7 cellular contexts compared by ENCODE assay signal in the genomic region with DNA sequence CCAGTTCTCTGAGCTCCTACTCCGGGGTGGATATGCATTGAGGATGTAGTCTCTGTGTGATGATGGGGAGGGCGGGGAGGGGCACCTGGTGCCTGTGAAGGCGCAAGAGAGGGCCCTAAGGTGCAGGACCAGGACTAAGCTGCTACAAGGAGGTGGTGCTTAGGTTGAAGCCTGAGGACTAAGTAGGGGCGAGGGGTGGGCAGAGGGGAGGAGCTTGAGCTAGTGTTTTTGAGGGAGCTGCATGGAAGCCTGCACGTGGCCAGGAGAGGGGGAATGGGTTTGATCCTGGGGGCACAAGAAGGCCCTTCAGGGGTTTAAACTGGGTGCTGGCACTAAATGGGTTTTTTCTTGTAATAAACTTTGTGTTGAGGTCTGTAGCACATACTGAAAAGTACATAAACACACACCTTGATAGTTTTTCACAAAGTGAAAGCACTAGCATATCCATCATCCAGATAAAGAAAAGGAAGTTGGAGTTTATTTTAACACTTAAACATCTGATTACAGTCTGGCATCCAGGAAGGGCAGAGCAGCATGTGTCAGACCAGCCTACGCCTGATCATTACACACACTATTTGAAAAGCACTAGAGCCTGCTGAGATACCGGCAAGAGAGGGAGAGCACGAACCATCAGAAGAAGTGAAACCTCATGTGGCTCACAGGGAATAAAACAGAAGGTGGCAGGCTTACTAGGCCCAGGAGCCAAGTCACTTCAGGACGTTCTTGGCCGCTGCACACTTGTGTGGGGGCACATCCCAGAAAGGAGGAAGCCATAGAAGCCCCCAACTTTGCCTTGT.
DNase-seq lines count a peak whose midpoint lies in the region; ATAC-seq, FAIRE-seq and TF ChIP-seq lines count a peak whose summit lies in the region.

No MANE protein-coding gene starts in this region.

- H3K4me3 ChIP-seq in pancreas: no peak overlapping the region
- no peak overlapping the region for H3K4me3 ChIP-seq in suprapubic skin

- H3K9me3 ChIP-seq in pancreas (no peaks in the 10 kb centered on the region), suprapubic skin (no peaks in the 10 kb centered on the region)

- 67 to 69% methylated on average over 10 of the region's 10 CpGs for WGBS in pancreas, 2 donors
- 69% methylated on average over 9 of the region's 10 CpGs for WGBS in suprapubic skin

- peak; percentile 78 for ATAC-seq in GM18505 (IDR thresholded peaks at IDR 0.05; ENCODE audit: unreplicated experiment)
- ATAC-seq in pancreas: peak; percentile 51 to 91 (median 84)
- ATAC-seq in HG02840 (IDR thresholded peaks at IDR 0.05; ENCODE audit: low FRiP score, unreplicated experiment): no peak

- DNase-seq in HT-29 (ENCODE audit: low spot score) (peak; percentile 63), dermis blood vessel endothelial cell (peak; percentile 59), pancreas (no peak), suprapubic skin (ENCODE audit: low spot score in 2 of 2) (no peak), epidermal melanocyte (ENCODE audit: insufficient read length, low spot score) (no peak)

- no peak overlapping the region for H3K27ac ChIP-seq in pancreas
- no peak overlapping the region for H3K27ac ChIP-seq in suprapubic skin

- H3K4me1 ChIP-seq in pancreas (no peaks in the 10 kb centered on the region), suprapubic skin (peaks cover 4% of the 10 kb centered on the region)

- no peaks in the 10 kb centered on the region for H3K27me3 ChIP-seq in pancreas
- no peaks in the 10 kb centered on the region for H3K27me3 ChIP-seq in suprapubic skin

- no peaks in the 10 kb centered on the region for H3K36me3 ChIP-seq in pancreas
- peaks cover 2% of the 10 kb centered on the region for H3K36me3 ChIP-seq in suprapubic skin

- TF ChIP-seq CTCF in pancreas (IDR thresholded peaks at IDR 0.05) (no peak), suprapubic skin (IDR thresholded peaks at IDR 0.05) (no peak)

- intact Hi-C loops in pancreas (cut with DNase I): no loop called here

- TF ChIP-seq POLR2A in GM18505 (IDR thresholded peaks at IDR 0.05; ENCODE audit: borderline replicate concordance, extremely low read depth, insufficient read depth, insufficient read length) (no peak), suprapubic skin (IDR thresholded peaks at IDR 0.05) (no peak)

- no peak for FAIRE-seq in pancreas (lab: Jason Lieb, UNC)

- TF ChIP-seq EP300 in suprapubic skin (IDR thresholded peaks at IDR 0.05): no peak

Comparison
In these comparisons a context has a peak if more than half of its experiments do, and no peak if none do; other contexts are left out.
1. DNase-seq: peak in HT-29 (single experiment) and dermis blood vessel endothelial cell (single experiment); none in pancreas (0 of 6), suprapubic skin (0 of 2) and epidermal melanocyte (single experiment).